29 cellular contexts compared by ENCODE assay signal in the genomic region with DNA sequence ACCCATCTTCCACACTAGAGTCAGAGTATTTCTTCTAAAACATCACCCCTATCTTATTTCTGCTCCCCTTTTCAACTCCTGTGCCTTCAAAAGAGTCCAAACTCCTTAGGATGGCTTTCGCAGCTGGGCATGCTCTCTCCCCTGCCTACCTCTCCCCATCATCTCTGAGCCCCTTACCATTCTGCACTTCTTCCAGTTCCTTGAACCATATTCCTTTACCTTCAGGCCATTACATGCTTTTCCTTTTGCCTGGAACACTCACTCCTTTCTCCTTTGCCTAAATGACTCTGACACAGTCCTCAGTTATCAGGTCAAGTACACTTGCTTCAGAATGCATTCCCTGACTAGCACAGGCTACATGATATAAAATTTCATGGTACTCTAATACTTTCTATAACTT. TPM values are rescaled to one million over a fixed set of nuclear protein-coding genes. Genes with fewer than 3 reads are reported as not detected.
"Had no signal": no experiment of that assay in that cellular context is flagged by ENCODE, and none has a peak within 500 bp of the region (broad histone marks: within the 10 kb centered on the region; RNA-seq: fewer than 3 reads in every experiment).

No MANE protein-coding gene starts in this region.

- H3K36me3 Mint-ChIP-seq: stimulated activated effector memory CD8-positive, alpha-beta T cell treated with anti-CD3 and anti-CD28 coated beads, Interleukin-12 subunit alpha, Interleukin-12 subunit beta, amount 100 ng/mL, for 72 hours; stimulated activated memory B cell treated with anti-CD40 and anti-IgM and Interleukin-4, amounts not matched to agents 10 μg/mL and 1 μg/mL and 100 μg/mL, for 72 hours; stimulated activated naive B cell treated with anti-CD40 and anti-IgM and Interleukin-4, amounts not matched to agents 10 μg/mL and 1 μg/mL and 100 μg/mL, for 72 hours had no signal

- H3K27me3 Mint-ChIP-seq: stimulated activated naive CD8-positive, alpha-beta T cell treated with anti-CD3 and anti-CD28 coated beads, Interleukin-15, amount 100 ng/mL, for 72 hours had no signal

- H3K27ac Mint-ChIP-seq: stimulated activated effector memory CD8-positive, alpha-beta T cell treated with anti-CD3 and anti-CD28 coated beads, Interleukin-12 subunit alpha, Interleukin-12 subunit beta, amount 100 ng/mL, for 72 hours; stimulated activated memory B cell treated with anti-CD40 and anti-IgM and Interleukin-4, amounts not matched to agents 10 μg/mL and 1 μg/mL and 100 μg/mL, for 72 hours; stimulated activated naive B cell treated with anti-CD40 and anti-IgM and Interleukin-4, amounts not matched to agents 10 μg/mL and 1 μg/mL and 100 μg/mL, for 72 hours; stimulated activated naive CD8-positive, alpha-beta T cell treated with anti-CD3 and anti-CD28 coated beads, Interleukin-15, amount 100 ng/mL, for 72 hours; stimulated activated naive CD8-positive, alpha-beta T cell treated with anti-CD3 and anti-CD28 coated beads, Interleukin-15, Interleukin-2, amounts not matched to agents 100 ng/mL and 50 ng/mL, for 24 hours; type B pancreatic cell had no signal

- H3K4me1 Mint-ChIP-seq: stimulated activated effector memory CD8-positive, alpha-beta T cell treated with anti-CD3 and anti-CD28 coated beads, Interleukin-12 subunit alpha, Interleukin-12 subunit beta, amount 100 ng/mL, for 72 hours; stimulated activated memory B cell treated with anti-CD40 and anti-IgM and Interleukin-4, amounts not matched to agents 10 μg/mL and 1 μg/mL and 100 μg/mL, for 72 hours; stimulated activated naive B cell treated with anti-CD40 and anti-IgM and Interleukin-4, amounts not matched to agents 10 μg/mL and 1 μg/mL and 100 μg/mL, for 72 hours; stimulated activated naive CD8-positive, alpha-beta T cell treated with anti-CD3 and anti-CD28 coated beads, Interleukin-15, amount 100 ng/mL, for 72 hours had no signal

- H3K27ac ChIP-seq: stomach, suprapubic skin, testis, thoracic aorta, thyroid gland, tibial artery, tibial nerve, transverse colon, upper lobe of left lung, upper lobe of right lung, uterus, vagina had no signal

- H3K9me3 ChIP-seq: stomach, suprapubic skin, testis, thoracic aorta, thyroid gland, tibial artery, tibial nerve, transverse colon, upper lobe of left lung, upper lobe of right lung, uterus, vagina had no signal

- H3K4me3 Mint-ChIP-seq: stimulated activated effector memory CD8-positive, alpha-beta T cell treated with anti-CD3 and anti-CD28 coated beads, Interleukin-12 subunit alpha, Interleukin-12 subunit beta, amount 100 ng/mL, for 72 hours; stimulated activated memory B cell treated with anti-CD40 and anti-IgM and Interleukin-4, amounts not matched to agents 10 μg/mL and 1 μg/mL and 100 μg/mL, for 72 hours; stimulated activated naive B cell treated with anti-CD40 and anti-IgM and Interleukin-4, amounts not matched to agents 10 μg/mL and 1 μg/mL and 100 μg/mL, for 72 hours; stimulated activated naive CD8-positive, alpha-beta T cell treated with anti-CD3 and anti-CD28 coated beads, Interleukin-15, amount 100 ng/mL, for 72 hours; stimulated activated naive CD8-positive, alpha-beta T cell treated with anti-CD3 and anti-CD28 coated beads, Interleukin-15, Interleukin-2, amounts not matched to agents 100 ng/mL and 50 ng/mL, for 24 hours; type B pancreatic cell had no signal

- DNase-seq: stimulated activated CD4-positive, alpha-beta T cell treated with anti-CD3 and anti-CD28 coated beads, Interleukin-2, amount 100 ng/mL, for 48 hours; stimulated activated CD4-positive, alpha-beta T cell treated with anti-CD3 and anti-CD28 coated beads, Interleukin-4, amount 100 ng/mL, for 1 hour; stimulated activated CD4-positive, alpha-beta T cell treated with anti-CD3 and anti-CD28 coated beads, Interleukin-4, amount 100 ng/mL, for 24 hours; stimulated activated CD4-positive, alpha-beta T cell treated with anti-CD3 and anti-CD28 coated beads, Interleukin-4, amount 100 ng/mL, for 4 hours; stimulated activated CD8-positive, alpha-beta memory T cell treated with anti-CD3 and anti-CD28 coated beads, Interleukin-4, amount 100 ng/mL, for 48 hours; stimulated activated naive B cell treated with anti-CD40 and anti-IgM and Interleukin-4, amounts not matched to agents 10 μg/mL and 1 μg/mL and 100 μg/mL, for 72 hours; stimulated activated naive CD4-positive, alpha-beta T cell; stimulated activated naive CD4-positive, alpha-beta T cell treated with Interleukin-2 at 50 U/mL for 16 hours; stimulated activated naive CD8-positive, alpha-beta T cell treated with anti-CD3 and anti-CD28 coated beads, Interleukin-15, amount 100 ng/mL, for 72 hours; stimulated activated naive CD8-positive, alpha-beta T cell treated with anti-CD3 and anti-CD28 coated beads, Interleukin-15, Interleukin-2, amounts not matched to agents 100 U/mL and 50 U/mL, for 24 hours; stomach; substantia nigra; testis; thyroid gland; tibial artery; transverse colon; trophoblast cell; upper lobe of left lung; upper lobe of right lung; uterus had no signal

- H3K9me3 Mint-ChIP-seq: stimulated activated effector memory CD8-positive, alpha-beta T cell treated with anti-CD3 and anti-CD28 coated beads, Interleukin-12 subunit alpha, Interleukin-12 subunit beta, amount 100 ng/mL, for 72 hours; stimulated activated naive CD8-positive, alpha-beta T cell treated with anti-CD3 and anti-CD28 coated beads, Interleukin-15, amount 100 ng/mL, for 72 hours; stimulated activated naive CD8-positive, alpha-beta T cell treated with anti-CD3 and anti-CD28 coated beads, Interleukin-15, Interleukin-2, amounts not matched to agents 100 ng/mL and 50 ng/mL, for 24 hours had no signal

- H3K27me3 ChIP-seq: stomach, suprapubic skin, testis, thyroid gland, tibial artery, tibial nerve, transverse colon, upper lobe of left lung, upper lobe of right lung, uterus, vagina had no signal

- ATAC-seq: stimulated activated effector memory CD8-positive, alpha-beta T cell treated with anti-CD3 and anti-CD28 coated beads, Interleukin-12 subunit alpha, Interleukin-12 subunit beta, amount 100 ng/mL, for 72 hours; stimulated activated memory B cell treated with anti-CD40 and anti-IgM and Interleukin-4, amounts not matched to agents 10 μg/mL and 1 μg/mL and 100 μg/mL, for 72 hours; stimulated activated naive B cell treated with anti-CD40 and anti-IgM and Interleukin-4, amounts not matched to agents 10 μg/mL and 1 μg/mL and 100 μg/mL, for 72 hours; stimulated activated naive CD8-positive, alpha-beta T cell treated with anti-CD3 and anti-CD28 coated beads, Interleukin-15, amount 100 ng/mL, for 72 hours; stimulated activated naive CD8-positive, alpha-beta T cell treated with anti-CD3 and anti-CD28 coated beads, Interleukin-15, Interleukin-2, amounts not matched to agents 100 U/mL and 50 U/mL, for 24 hours; upper lobe of right lung had no signal

- H3K36me3 ChIP-seq: stomach, suprapubic skin, thoracic aorta, thyroid gland, tibial nerve, transverse colon, upper lobe of left lung, upper lobe of right lung, uterus, vagina had no signal

- H3K4me1 ChIP-seq: stomach, suprapubic skin, testis, thyroid gland, tibial nerve, transverse colon, upper lobe of left lung, upper lobe of right lung, uterus, vagina had no signal

- FAIRE-seq: urothelium cell line had no signal

- H3K4me3 ChIP-seq: stomach, suprapubic skin, testis, thoracic aorta, thyroid gland, tibial artery, tibial nerve, transverse colon, upper lobe of left lung, upper lobe of right lung, uterus, vagina had no signal

RNA-seq across cellular contexts. Expression of gene APOB, which starts 22.4 kb away (rescaled TPM):
- total RNA-seq: vagina had no signal
